Comparison of ENCODE assay signal across 20 cellular contexts in genomic region chr1:181075727-181076350, GRCh38.
"Had no signal": no experiment of that assay in that cellular context is flagged by ENCODE, and none has a peak within 500 bp of the region (broad histone marks: within the 10 kb centered on the region; RNA-seq: fewer than 3 reads in every experiment).

No MANE protein-coding gene starts in this region.

- ATAC-seq: activated CD4-positive, alpha-beta T cell treated with anti-CD3 and anti-CD28 coated beads for 36 hours; activated T-cell treated with anti-CD3 and anti-CD28 coated beads, Interleukin-2, amount 50 U/mL, for 4 hours; left lung; naive thymus-derived CD4-positive, alpha-beta T cell; stimulated activated naive CD8-positive, alpha-beta T cell treated with anti-CD3 and anti-CD28 coated beads, Interleukin-15, Interleukin-2, amounts not matched to agents 100 U/mL and 50 U/mL, for 24 hours had no signal

- FAIRE-seq: kidney had no signal

- H3K27ac ChIP-seq: breast epithelium, colonic mucosa, dorsolateral prefrontal cortex, left lung, upper lobe of left lung had no signal

- DNase-seq: activated B cell treated with CpG ODN at 0.5 μM for 24 hours; activated CD4-positive, alpha-beta T cell treated with anti-CD3 and anti-CD28 coated beads for 36 hours; activated CD4-positive, alpha-beta T cell treated with anti-CD3 and anti-CD28 coated beads, Interleukin-2, amount 50 U/mL, for 48 hours; activated CD8-positive, alpha-beta memory T cell treated with anti-CD3 and anti-CD28 coated beads, Interleukin-2, amount 50 U/mL, for 48 hours; activated naive CD4-positive, alpha-beta T cell treated with Interleukin-2 at 50 U/mL for 16 hours; activated naive CD8-positive, alpha-beta T cell treated with anti-CD3 and anti-CD28 coated beads, Interleukin-2, amount 10 ng/mL, durations not matched to agents 7 days and 5 days; activated T-cell treated with anti-CD3 and anti-CD28 coated beads, Interleukin-2, amount 50 U/mL, for 4 hours; amniotic stem cell; colonic mucosa; dorsolateral prefrontal cortex; kidney; left lung; naive thymus-derived CD4-positive, alpha-beta T cell; posterior cingulate gyrus; retina; stimulated activated CD4-positive, alpha-beta T cell treated with anti-CD3 and anti-CD28 coated beads, Interleukin-4, amount 100 ng/mL, for 24 hours; stimulated activated naive CD8-positive, alpha-beta T cell treated with anti-CD3 and anti-CD28 coated beads, Interleukin-15, Interleukin-2, amounts not matched to agents 100 U/mL and 50 U/mL, for 24 hours; T1000; upper lobe of left lung had no signal

- H3K27me3 ChIP-seq: breast epithelium, colonic mucosa, dorsolateral prefrontal cortex, left lung, upper lobe of left lung had no signal

- H3K4me1 ChIP-seq: breast epithelium, colonic mucosa, left lung, upper lobe of left lung had no signal
